Comparison of ENCODE assay signal across 18 cellular contexts in the genomic region with DNA sequence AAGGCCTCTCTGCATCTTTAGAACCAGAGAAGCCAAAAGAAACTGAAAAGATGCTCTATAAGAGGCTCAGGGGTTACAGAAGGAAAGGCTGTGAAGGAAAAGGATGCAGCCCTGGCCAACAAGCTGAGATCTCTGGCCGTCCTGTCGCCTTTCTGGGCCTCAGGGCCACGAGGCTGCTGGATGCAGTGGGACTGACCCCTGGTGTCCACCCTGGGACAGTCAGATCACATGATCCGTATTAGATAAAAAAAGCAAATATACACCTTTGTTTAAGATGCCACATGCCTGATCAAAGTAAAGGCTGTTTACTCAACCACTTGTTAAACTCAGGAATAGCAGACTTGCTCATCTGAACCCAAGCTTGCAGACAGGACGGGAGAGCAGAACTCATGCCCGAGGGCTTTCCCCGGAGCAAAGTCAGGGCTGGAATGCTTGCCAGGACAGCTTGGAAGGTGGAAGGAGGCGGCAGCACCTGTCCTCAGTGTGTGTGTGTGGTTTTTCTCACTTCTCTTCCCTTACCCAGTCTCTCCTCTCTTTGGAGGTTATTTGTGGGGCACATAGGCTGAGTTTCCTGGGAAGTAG.
A peak's percentile ranks its signal among the peaks of the same experiment; 100 is the strongest.
DNase-seq lines count a peak whose midpoint lies in the region; ATAC-seq and TF ChIP-seq lines count a peak whose summit lies in the region.
"Had no signal": no experiment of that assay in that cellular context is flagged by ENCODE, and none has a peak within 500 bp of the region (broad histone marks: within the 10 kb centered on the region; RNA-seq: fewer than 3 reads in every experiment).

No MANE protein-coding gene starts in this region.

- no peak overlapping the region for H3K14ac ChIP-seq in trophoblast cell (ENCODE audit: low read length)

- no peaks in the 10 kb centered on the region for H3K79me2 ChIP-seq in trophoblast cell (ENCODE audit: control insufficient read depth, insufficient read depth, low read length, poor library complexity)

- no peak overlapping the region for H2AFZ ChIP-seq in trophoblast cell (ENCODE audit: insufficient read depth, low read length, poor library complexity)

- H2BK12ac ChIP-seq in trophoblast cell (ENCODE audit: low read length), result no peak overlapping the region

- no peak overlapping the region for H3K9ac ChIP-seq in endodermal cell (ENCODE audit: extremely low read depth, low read length, poor library complexity, severe bottlenecking)
- no peak overlapping the region for H3K9ac ChIP-seq in trophoblast cell (ENCODE audit: low read length)

- intact Hi-C loops in stomach (cut with DNase I; ENCODE audit: low total_unique reads), result no loop called here

- WGBS in endodermal cell (ENCODE audit: insufficient coverage in 1 of 2, insufficient read length in 1 of 2), 2 experiments, result 86 to 87% methylated on average over 4 to 7 of the region's 8 CpGs
- no CpG with 5 or more reads among the region's 8 CpGs for WGBS in trophoblast cell (ENCODE audit: extremely low coverage, insufficient coverage, insufficient read length)
- WGBS in stomach, 5 donors, result 27 to 57% (median 42%) methylated on average over 7 to 8 of the region's 8 CpGs

- no peak overlapping the region for H3K27ac Mint-ChIP-seq in endodermal cell
- H3K27ac Mint-ChIP-seq: CD4-positive, alpha-beta T cell had no signal

- no peak overlapping the region for H2BK5ac ChIP-seq in trophoblast cell (ENCODE audit: low read depth, low read length, poor library complexity)

- no peak overlapping the region for H3K4me2 ChIP-seq in trophoblast cell (ENCODE audit: low read length)

- H3K27ac ChIP-seq in endodermal cell (ENCODE audit: low read depth, low read length) (no peak overlapping the region), trophoblast cell (ENCODE audit: low read depth, low read length) (no peak overlapping the region), stomach (no peak overlapping the region)
- H3K27ac ChIP-seq: RWPE1 had no signal

- H2AK5ac ChIP-seq in trophoblast cell (ENCODE audit: low read length), result no peak overlapping the region

- no peak overlapping the region for H3K4me3 ChIP-seq in LNCaP clone FGC (ENCODE audit: low read depth, low read length)
- no peak overlapping the region for H3K4me3 ChIP-seq in endodermal cell (ENCODE audit: low read length)
- no peak overlapping the region for H3K4me3 ChIP-seq in trophoblast cell (ENCODE audit: low read depth, low read length)
- H3K4me3 ChIP-seq in stomach, result no peak overlapping the region

- TF ChIP-seq POLR2A in stomach (IDR thresholded peaks at IDR 0.05), result no peak

- H3K23ac ChIP-seq in trophoblast cell (ENCODE audit: low read length), result no peak overlapping the region

- no peak overlapping the region for H4K12ac ChIP-seq in trophoblast cell (ENCODE audit: low read depth, low read length)

- peaks cover 17% of the 10 kb centered on the region for H3K9me3 Mint-ChIP-seq in endodermal cell

- no peaks in the 10 kb centered on the region for H3K36me3 ChIP-seq in endodermal cell (ENCODE audit: control insufficient read depth, insufficient read depth, low read length)
- no peaks in the 10 kb centered on the region for H3K36me3 ChIP-seq in trophoblast cell (ENCODE audit: control insufficient read depth in 1 of 2, insufficient read depth in 2 of 2, low read length in 2 of 2)
- H3K36me3 ChIP-seq in stomach, result no peaks in the 10 kb centered on the region

- H3K4me1 Mint-ChIP-seq in endodermal cell, result peaks cover 29% of the 10 kb centered on the region

- no peak overlapping the region for H2BK120ac ChIP-seq in trophoblast cell (ENCODE audit: insufficient read depth, low read length, poor library complexity)

- H3K36me3 Mint-ChIP-seq in endodermal cell (ENCODE audit: low read depth), result peaks cover 3% of the 10 kb centered on the region

- H3K18ac ChIP-seq in trophoblast cell (ENCODE audit: low read length), result no peak overlapping the region

- DNase-seq in ELF-1 (ENCODE audit: low read depth, low spot score) (peak; percentile 61), LNCaP clone FGC (ENCODE audit: low read depth) (peak; percentile 72), endodermal cell (no peak), trophoblast cell (peak; percentile 49 to 62), stomach (no peak), GM19238 (ENCODE audit: insufficient read length, low spot score) (no peak), A172 (ENCODE audit: low spot score) (no peak)
- DNase-seq: CD4-positive, alpha-beta T cell; COR-L47; DMS 273 treated with DMSO at 0.1 percent for 48 hours; DND-41; NCI-H1092; NCI-H1436; NCI-H187 treated with DMSO at 0.1 percent for 48 hours; NCI-H748 treated with DMSO at 0.1 percent for 48 hours; SHP77 treated with DMSO at 0.1 percent for 48 hours had no signal

- no peaks in the 10 kb centered on the region for H3K79me1 ChIP-seq in trophoblast cell (ENCODE audit: low read length)

- no peak overlapping the region for H4K8ac ChIP-seq in trophoblast cell (ENCODE audit: low read depth, low read length)

- H4K91ac ChIP-seq in trophoblast cell (ENCODE audit: low read depth, low read length), result no peak overlapping the region

- no peak for TF ChIP-seq EP300 in stomach (IDR thresholded peaks at IDR 0.05)

- H3K9me3 ChIP-seq in endodermal cell (ENCODE audit: control insufficient read depth, low read length) (peaks cover 14% of the 10 kb centered on the region), trophoblast cell (ENCODE audit: insufficient read depth, low read depth, low read length) (no peaks in the 10 kb centered on the region), stomach (peaks cover 0 to 17% (median 14%) of the 10 kb centered on the region in 4 donors)

- no peak overlapping the region for H3K4me3 Mint-ChIP-seq in endodermal cell
- H3K4me3 Mint-ChIP-seq: CD4-positive, alpha-beta T cell had no signal

- peaks cover 5% of the 10 kb centered on the region for H3K27me3 Mint-ChIP-seq in endodermal cell (ENCODE audit: insufficient read depth)
- H3K27me3 Mint-ChIP-seq: CD4-positive, alpha-beta T cell had no signal

- no peak overlapping the region for H3K4ac ChIP-seq in trophoblast cell (ENCODE audit: low read depth, low read length)

- no peak for ATAC-seq in activated CD4-positive, CD25-positive, alpha-beta regulatory T cell treated with anti-CD3 and anti-CD28 coated beads, Interleukin-2, amount 50 U/mL, for 24 hours

- H3K4me1 ChIP-seq in endodermal cell (ENCODE audit: control insufficient read depth, insufficient read depth, low read length) (peaks cover 7% of the 10 kb centered on the region), trophoblast cell (ENCODE audit: control insufficient read depth in 1 of 2, insufficient read depth in 2 of 2, low read length in 2 of 2) (peaks cover 0 to 4% of the 10 kb centered on the region in 2 experiments), stomach (no peaks in the 10 kb centered on the region)

- peak; percentile 49 for TF ChIP-seq CTCF in LNCaP clone FGC (IDR thresholded peaks at IDR 0.05; ENCODE audit: control insufficient read depth, extremely low read depth, insufficient read depth)
- peak; percentile 64 for TF ChIP-seq CTCF in endodermal cell (conservative IDR thresholded peaks at IDR 0.05)
- no peak for TF ChIP-seq CTCF in stomach (IDR thresholded peaks at IDR 0.05)

- H3K27me3 ChIP-seq in endodermal cell (ENCODE audit: control insufficient read depth, insufficient read depth, low read length, poor library complexity, severe bottlenecking) (no peaks in the 10 kb centered on the region), trophoblast cell (ENCODE audit: insufficient read depth, low read length) (no peaks in the 10 kb centered on the region), stomach (no peaks in the 10 kb centered on the region)

Comparison
In these comparisons a context has a peak if more than half of its experiments do, and no peak if none do; other contexts are left out.
1. DNase-seq: peak in ELF-1 (single experiment), LNCaP clone FGC (single experiment) and trophoblast cell (2 of 2); none in endodermal cell (single experiment), stomach (single experiment), GM19238 (single experiment) and A172 (single experiment).
2. CTCF ChIP-seq: peak in LNCaP clone FGC (single experiment) and endodermal cell (single experiment); none in stomach (0 of 7).